ENCODE assay signal across 8 cellular contexts in the genomic region with DNA sequence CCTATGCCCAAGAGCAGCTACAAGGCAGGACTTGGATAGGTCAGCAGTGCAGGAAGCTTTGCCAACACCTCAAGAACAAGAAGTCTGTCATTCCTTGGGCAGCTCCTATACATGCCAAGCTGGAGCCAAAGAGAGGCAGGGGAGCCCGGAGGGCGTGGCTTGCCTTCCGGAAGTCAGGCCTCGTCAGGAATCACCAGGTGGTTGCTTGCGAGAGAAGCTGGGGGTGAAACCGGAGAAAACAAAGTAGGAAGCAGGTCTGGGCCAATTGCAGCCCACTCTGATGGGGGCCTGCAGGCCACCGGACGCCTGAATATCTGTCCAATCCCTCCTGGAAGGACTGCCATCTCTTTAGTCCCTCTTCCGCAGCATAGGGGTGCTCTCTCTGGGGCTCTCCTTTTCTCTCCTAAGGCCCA. TPM values are rescaled to one million over a fixed set of nuclear protein-coding genes. Genes with fewer than 3 reads are reported as not detected.
A peak's percentile ranks its signal among the peaks of the same experiment; 100 is the strongest.
DNase-seq lines count a peak whose midpoint lies in the region; ATAC-seq and TF ChIP-seq lines count a peak whose summit lies in the region.

No MANE protein-coding gene starts in this region.

- H3K27me3 ChIP-seq in CD4-positive, CD25-positive, alpha-beta regulatory T cell (ENCODE audit: control insufficient read depth, insufficient read depth, low read length) = no peaks in the 10 kb centered on the region
- 0 out of 2 replicates have a peak, but pooled peaks cover 5% of the 10 kb centered on the region for H3K27me3 ChIP-seq in HUES64 (ENCODE audit: insufficient read depth, low read length)
- no peaks in the 10 kb centered on the region for H3K27me3 ChIP-seq in esophagus squamous epithelium
- H3K27me3 ChIP-seq in neutrophil = no peaks in the 10 kb centered on the region

- 78% methylated on average over 9 of the region's 9 CpGs for WGBS in HUES64
- WGBS in esophagus squamous epithelium, 2 donors = 55 to 86% methylated on average over 7 to 9 of the region's 9 CpGs

- no peak for TF ChIP-seq POLR2A in esophagus squamous epithelium (IDR thresholded peaks at IDR 0.05)

- no peak for ATAC-seq in CD4-positive, CD25-positive, alpha-beta regulatory T cell (ENCODE audit: low read depth in 2 of 2)
- ATAC-seq in T-cell (replicated peaks in 1 of 4) = no peak
- no peak for ATAC-seq in HG03354 (IDR thresholded peaks at IDR 0.05; ENCODE audit: poor library complexity, severe bottlenecking, unreplicated experiment)
- no peak for ATAC-seq in GM18861 (IDR thresholded peaks at IDR 0.05; ENCODE audit: unreplicated experiment)
- no peak for ATAC-seq in GM21529 (IDR thresholded peaks at IDR 0.05; ENCODE audit: unreplicated experiment)

- no peaks in the 10 kb centered on the region for H3K9me3 ChIP-seq in CD4-positive, CD25-positive, alpha-beta regulatory T cell (ENCODE audit: control insufficient read depth in 2 of 2, low read length in 2 of 2)
- H3K9me3 ChIP-seq in HUES64 (ENCODE audit: insufficient read depth, low read depth, low read length) (no peaks in the 10 kb centered on the region), esophagus squamous epithelium (no peaks in the 10 kb centered on the region), neutrophil (no peaks in the 10 kb centered on the region)

- intact Hi-C loops in esophagus squamous epithelium (cut with DNase I) = no loop called here

- peaks cover 8% of the 10 kb centered on the region for H3K36me3 ChIP-seq in CD4-positive, CD25-positive, alpha-beta regulatory T cell (ENCODE audit: control insufficient read depth, insufficient read depth, low read length)
- peaks cover 9% of the 10 kb centered on the region; the same call in 1 of the 2 replicates for H3K36me3 ChIP-seq in HUES64 (ENCODE audit: insufficient read depth, low read length)
- H3K36me3 ChIP-seq in esophagus squamous epithelium = peaks cover 0 to 21% (median 5%) of the 10 kb centered on the region in 3 donors
- H3K36me3 ChIP-seq in neutrophil = no peaks in the 10 kb centered on the region

- peak overlapping the region; percentile 89 to 92 (median 90) for H3K4me3 Mint-ChIP-seq in CD4-positive, CD25-positive, alpha-beta regulatory T cell
- H3K4me3 Mint-ChIP-seq in T-cell = peak overlapping the region; percentile 84 to 87 (median 87)

- peaks cover 5% of the 10 kb centered on the region for H3K27me3 Mint-ChIP-seq in CD4-positive, CD25-positive, alpha-beta regulatory T cell
- no peaks in the 10 kb centered on the region for H3K27me3 Mint-ChIP-seq in T-cell

- peak overlapping the region; percentile 88 for H3K27ac ChIP-seq in CD4-positive, CD25-positive, alpha-beta regulatory T cell (ENCODE audit: insufficient read depth, low read length, poor library complexity, severe bottlenecking)
- H3K27ac ChIP-seq in HUES64 (ENCODE audit: low read depth, low read length) (peak overlapping the region; percentile 27), esophagus squamous epithelium (peak overlapping the region; percentile 85 to 92 (median 90)), neutrophil (peak overlapping the region; percentile 90)

- no peaks in the 10 kb centered on the region for H3K9me3 Mint-ChIP-seq in CD4-positive, CD25-positive, alpha-beta regulatory T cell
- no peaks in the 10 kb centered on the region for H3K9me3 Mint-ChIP-seq in T-cell

- DNase-seq in CD4-positive, CD25-positive, alpha-beta regulatory T cell = no peak
- DNase-seq in T-cell (peak in 6 of 34 experiments; percentile 0 to 12 (median 6)), esophagus squamous epithelium (lab: John Stamatoyannopoulos, UW) (no peak)

- CTCF ChIA-PET in T-cell (lab: Charles Lee) = interaction anchor here in 1 of 2 donors (0.6 to 1.7 kb wide), 11 partner anchors 8 to 1183 kb away, joined by 3 to 20 read pairs (median 4); partner anchors contain the start of genes IFI6, MED18 and STX12

- H3K4me3 ChIP-seq in CD4-positive, CD25-positive, alpha-beta regulatory T cell (ENCODE audit: low read depth, low read length) = peak overlapping the region; percentile 64
- peak overlapping the region; percentile 32 for H3K4me3 ChIP-seq in HUES64 (ENCODE audit: low read length)
- H3K4me3 ChIP-seq in esophagus squamous epithelium = peak overlapping the region; percentile 67 to 92 (median 78)
- H3K4me3 ChIP-seq in neutrophil (ENCODE audit: low read depth in 1 of 2, low read length in 1 of 2) = peak overlapping the region; percentile 64 to 87

- POLR2A ChIA-PET in T-cell (lab: Charles Lee) = interaction anchor here (0.5 to 1.7 kb wide), 12 partner anchors 43 to 1160 kb away, joined by 3 to 25 read pairs (median 7); partner anchors contain the start of genes STX12 (in 2 of the 2), IFI6 (in 1 of the 2) and SLC9A1 (in 1 of the 2)

- TF ChIP-seq CTCF in esophagus squamous epithelium (IDR thresholded peaks at IDR 0.05) = no peak
- TF ChIP-seq CTCF in neutrophil (IDR thresholded peaks at IDR 0.05) = no peak

- peak overlapping the region; percentile 71 to 99 (median 96) for H3K27ac Mint-ChIP-seq in CD4-positive, CD25-positive, alpha-beta regulatory T cell
- peak overlapping the region; percentile 95 to 96 for H3K27ac Mint-ChIP-seq in T-cell

- peaks cover 6 to 28% (median 18%) of the 10 kb centered on the region in 4 donors for H3K4me1 Mint-ChIP-seq in CD4-positive, CD25-positive, alpha-beta regulatory T cell
- H3K4me1 Mint-ChIP-seq in T-cell = peaks cover 20 to 28% (median 24%) of the 10 kb centered on the region in 3 donors

- H3K9ac ChIP-seq in HUES64 (ENCODE audit: low read depth, low read length) = peak overlapping the region; percentile 50

- peaks cover 4% of the 10 kb centered on the region for H3K36me3 Mint-ChIP-seq in CD4-positive, CD25-positive, alpha-beta regulatory T cell
- H3K36me3 Mint-ChIP-seq in T-cell = peaks cover 13% of the 10 kb centered on the region

- peaks cover 21% of the 10 kb centered on the region for H3K4me1 ChIP-seq in CD4-positive, CD25-positive, alpha-beta regulatory T cell (ENCODE audit: control insufficient read depth, insufficient read depth, low read length, poor library complexity, severe bottlenecking)
- H3K4me1 ChIP-seq in HUES64 (ENCODE audit: insufficient read depth, low read length) (peaks cover 3% of the 10 kb centered on the region), esophagus squamous epithelium (peaks cover 6 to 25% (median 7%) of the 10 kb centered on the region in 3 donors), neutrophil (ENCODE audit: control insufficient read depth in 1 of 2, insufficient read depth in 1 of 2, low read depth in 1 of 2, low read length in 1 of 2) (peaks cover 11 to 15% of the 10 kb centered on the region in 2 experiments)

RNA-seq across cellular contexts. Expression of gene FAM76A, which starts 0.8 kb away (rescaled TPM):
- 18.7 TPM for total RNA-seq in CD4-positive, CD25-positive, alpha-beta regulatory T cell
- 10 to 100 TPM in 2 of 4 donors, 1 to 10 TPM in 2; 6.9 to 15.5 (median 9.3) TPM for polyA plus RNA-seq in CD4-positive, CD25-positive, alpha-beta regulatory T cell
- polyA plus RNA-seq in HUES64 (2013, experiment 1 of 2) = 5.6 TPM
- 6.3 TPM for polyA plus RNA-seq in HUES64 (2013, experiment 2 of 2)
- 10 to 100 TPM; 18.1 to 23.4 (median 21.2) TPM for total RNA-seq in T-cell
- 10 to 100 TPM in 1 of 4 donors, 1 to 10 TPM in 3; 4.9 to 14.7 (median 9.5) TPM for total RNA-seq in esophagus squamous epithelium

RNA-seq across cellular contexts. Expression of gene STX12, which starts 48.1 kb away (rescaled TPM):
- 26.8 TPM for total RNA-seq in CD4-positive, CD25-positive, alpha-beta regulatory T cell
- 10 to 100 TPM; 10.2 to 13.8 (median 12.3) TPM for polyA plus RNA-seq in CD4-positive, CD25-positive, alpha-beta regulatory T cell
- polyA plus RNA-seq in HUES64 (2013, experiment 1 of 2) = 8.9 TPM
- polyA plus RNA-seq in HUES64 (2013, experiment 2 of 2) = 11.3 TPM
- total RNA-seq in T-cell (10 to 100 TPM; 21.2 to 31.4 (median 27.4) TPM), esophagus squamous epithelium (10 to 100 TPM; 52.6 to 64.4 (median 56.8) TPM)

RNA-seq across cellular contexts. Expression of gene IFI6, which starts 53.0 kb away (rescaled TPM):
- 49.7 TPM for total RNA-seq in CD4-positive, CD25-positive, alpha-beta regulatory T cell
- 100 to 1,000 TPM; 152 to 199 (median 181) TPM for polyA plus RNA-seq in CD4-positive, CD25-positive, alpha-beta regulatory T cell
- polyA plus RNA-seq in HUES64 (2013, experiment 1 of 2) = 9.0 TPM
- 12.8 TPM for polyA plus RNA-seq in HUES64 (2013, experiment 2 of 2)
- total RNA-seq in T-cell (10 to 100 TPM; 28.2 to 52.1 (median 40.7) TPM), esophagus squamous epithelium (100 to 1,000 TPM in 1 of 4 donors, 10 to 100 TPM in 2, 1 to 10 TPM in 1; 4.0 to 194 (median 13.6) TPM)

Comparison
In these comparisons a context has a peak if more than half of its experiments do, and no peak if none do; other contexts are left out.
1. H3K27ac ChIP-seq: peak in every context shown above with its lines; median percentile 90 in neutrophil; 90 in esophagus squamous epithelium; 88 in CD4-positive, CD25-positive, alpha-beta regulatory T cell; 27 in HUES64.